In genomic region chr12:68392376-68392775, GRCh38 we compare ENCODE assay signal across 22 cellular contexts.
"Had no signal": no experiment of that assay in that cellular context is flagged by ENCODE, and none has a peak within 500 bp of the region (broad histone marks: within the 10 kb centered on the region; RNA-seq: fewer than 3 reads in every experiment).

No MANE protein-coding gene starts in this region.

- DNase-seq: dermis blood vessel endothelial cell; effector memory CD8-positive, alpha-beta T cell; foreskin fibroblast; gastrocnemius medialis; kidney; left lung; mesendoderm; midbrain; naive thymus-derived CD4-positive, alpha-beta T cell; pancreas; retina; right lobe of liver; small intestine; stimulated activated CD4-positive, alpha-beta T cell treated with anti-CD3 and anti-CD28 coated beads, Interleukin-15, amount 100 ng/mL, for 24 hours; stimulated activated CD4-positive, alpha-beta T cell treated with anti-CD3 and anti-CD28 coated beads, Interleukin-2, amount 100 ng/mL, for 48 hours; stimulated activated naive CD4-positive, alpha-beta T cell; stimulated activated naive CD8-positive, alpha-beta T cell treated with anti-CD3 and anti-CD28 coated beads, Interleukin-15, amount 100 ng/mL, for 72 hours; transverse colon; upper lobe of right lung; uterus had no signal

- H3K27me3 ChIP-seq: gastrocnemius medialis, left lung, pancreas, right lobe of liver, suprapubic skin, transverse colon, upper lobe of right lung, uterus had no signal

- H3K27ac Mint-ChIP-seq: stimulated activated naive CD8-positive, alpha-beta T cell treated with anti-CD3 and anti-CD28 coated beads, Interleukin-15, amount 100 ng/mL, for 72 hours had no signal

- H3K27me3 Mint-ChIP-seq: effector memory CD8-positive, alpha-beta T cell; naive thymus-derived CD4-positive, alpha-beta T cell; stimulated activated naive CD8-positive, alpha-beta T cell treated with anti-CD3 and anti-CD28 coated beads, Interleukin-15, amount 100 ng/mL, for 72 hours had no signal

- ATAC-seq: effector memory CD8-positive, alpha-beta T cell; gastrocnemius medialis; left lung; naive thymus-derived CD4-positive, alpha-beta T cell; pancreas; right lobe of liver; stimulated activated naive CD8-positive, alpha-beta T cell treated with anti-CD3 and anti-CD28 coated beads, Interleukin-15, amount 100 ng/mL, for 72 hours; upper lobe of right lung had no signal

- H3K4me3 Mint-ChIP-seq: effector memory CD8-positive, alpha-beta T cell; naive thymus-derived CD4-positive, alpha-beta T cell; stimulated activated naive CD8-positive, alpha-beta T cell treated with anti-CD3 and anti-CD28 coated beads, Interleukin-15, amount 100 ng/mL, for 72 hours had no signal

- H3K27ac ChIP-seq: coronary artery, gastrocnemius medialis, left lung, pancreas, right lobe of liver, suprapubic skin, transverse colon, upper lobe of right lung, uterus had no signal

- H3K9me3 Mint-ChIP-seq: effector memory CD8-positive, alpha-beta T cell had no signal

- H3K9me3 ChIP-seq: gastrocnemius medialis, pancreas, right lobe of liver, suprapubic skin, transverse colon, upper lobe of right lung, uterus had no signal

- H3K36me3 ChIP-seq: gastrocnemius medialis, left lung, pancreas, right lobe of liver, suprapubic skin, transverse colon, upper lobe of right lung, uterus had no signal

- H3K4me1 ChIP-seq: gastrocnemius medialis, pancreas, right lobe of liver, suprapubic skin, upper lobe of right lung, uterus had no signal

- H3K4me3 ChIP-seq: coronary artery, gastrocnemius medialis, left lung, pancreas, right lobe of liver, suprapubic skin, transverse colon, upper lobe of right lung, uterus had no signal
